In genomic region chr15:72758195-72758594, GRCh38 we compare ENCODE assay signal across 10 cellular contexts. TPM values are rescaled to one million over a fixed set of nuclear protein-coding genes. Genes with fewer than 3 reads are reported as not detected.
DNase-seq lines count a peak whose midpoint lies in the region; ATAC-seq and TF ChIP-seq lines count a peak whose summit lies in the region.
"Had no signal": no experiment of that assay in that cellular context is flagged by ENCODE, and none has a peak within 500 bp of the region (broad histone marks: within the 10 kb centered on the region; RNA-seq: fewer than 3 reads in every experiment).

No MANE protein-coding gene starts in this region.

- intact Hi-C loops in activated T-helper 2 cell treated with anti-CD3 and anti-CD28 coated beads, Interferon-gamma antibody, Interleukin-2, Interleukin-4, amounts not matched to agents 10 μg/mL and 5 μg/mL and 100 μg/mL, durations not matched to agents 14 hours and 24 hours and 36 hours (cut with micrococcal nuclease) = no loop called here

- peaks cover 6% of the 10 kb centered on the region for H3K4me1 ChIP-seq in smooth muscle cell (ENCODE audit: low read depth)

- H3K27me3 Mint-ChIP-seq in activated CD4-positive, alpha-beta memory T cell treated with anti-CD3 and anti-CD28 coated beads, Interleukin-2, amount 10 ng/mL, durations not matched to agents 7 days and 5 days = no peaks in the 10 kb centered on the region
- H3K27me3 Mint-ChIP-seq in activated T-helper 2 cell treated with anti-CD3 and anti-CD28 coated beads, Interferon-gamma antibody, Interleukin-2, Interleukin-4, amounts not matched to agents 10 μg/mL and 5 μg/mL and 100 μg/mL, durations not matched to agents 14 hours and 24 hours and 36 hours (ENCODE audit: low read depth) = no peaks in the 10 kb centered on the region
- H3K27me3 Mint-ChIP-seq: IgD-negative memory B cell had no signal

- TF ChIP-seq CTCF in HFF-Myc (IDR thresholded peaks at IDR 0.05; ENCODE audit: low read depth, low read length, missing control alignments) = no peak
- no peak for TF ChIP-seq CTCF in fibroblast of the aortic adventitia (IDR thresholded peaks at IDR 0.05; ENCODE audit: insufficient read depth, low read length)
- no peak for TF ChIP-seq CTCF in smooth muscle cell (IDR thresholded peaks at IDR 0.05; ENCODE audit: borderline replicate concordance, insufficient read depth, poor library complexity, severe bottlenecking)

- H3K36me3 Mint-ChIP-seq in activated CD4-positive, alpha-beta memory T cell treated with anti-CD3 and anti-CD28 coated beads, Interleukin-2, amount 10 ng/mL, durations not matched to agents 7 days and 5 days (ENCODE audit: low read depth) = peaks cover 91% of the 10 kb centered on the region
- H3K36me3 Mint-ChIP-seq in activated T-helper 2 cell treated with anti-CD3 and anti-CD28 coated beads, Interferon-gamma antibody, Interleukin-2, Interleukin-4, amounts not matched to agents 10 μg/mL and 5 μg/mL and 100 μg/mL, durations not matched to agents 14 hours and 24 hours and 36 hours (ENCODE audit: low read depth) = peaks cover 91% of the 10 kb centered on the region

- WGBS in smooth muscle cell (ENCODE audit: low lambda C conversion rate) = 18% methylated on average over 2 of the region's 2 CpGs

- POLR2A ChIA-PET in activated CD4-positive, alpha-beta memory T cell treated with anti-CD3 and anti-CD28 coated beads, Interleukin-2, amount 10 ng/mL, durations not matched to agents 7 days and 5 days (lab: Charles Lee) = interaction anchor here (1.0 kb wide), 1 partner anchor 36 kb away, joined by 3 read pairs; no protein-coding TSS in a partner anchor

- H3K4me1 Mint-ChIP-seq in activated CD4-positive, alpha-beta memory T cell treated with anti-CD3 and anti-CD28 coated beads, Interleukin-2, amount 10 ng/mL, durations not matched to agents 7 days and 5 days = peaks cover 28% of the 10 kb centered on the region
- H3K4me1 Mint-ChIP-seq in activated T-helper 2 cell treated with anti-CD3 and anti-CD28 coated beads, Interferon-gamma antibody, Interleukin-2, Interleukin-4, amounts not matched to agents 10 μg/mL and 5 μg/mL and 100 μg/mL, durations not matched to agents 14 hours and 24 hours and 36 hours (ENCODE audit: low read depth) = peaks cover 13% of the 10 kb centered on the region
- H3K4me1 Mint-ChIP-seq: IgD-negative memory B cell had no signal

- peak; percentile 16 for DNase-seq in HFF-Myc (ENCODE audit: extremely low read depth, low read depth)
- DNase-seq in activated CD4-positive, alpha-beta memory T cell treated with anti-CD3 and anti-CD28 coated beads, Interleukin-2, amount 10 ng/mL, durations not matched to agents 7 days and 5 days = no peak
- peak; percentile 97 for DNase-seq in fibroblast of the aortic adventitia (ENCODE audit: low read depth)
- DNase-seq in smooth muscle cell (lab: John Stamatoyannopoulos, UW; ENCODE audit: unreplicated experiment) = no peak
- no peak for DNase-seq in activated T-helper 2 cell treated with anti-CD3 and anti-CD28 coated beads, Interferon-gamma antibody, Interleukin-2, Interleukin-4, amounts not matched to agents 10 μg/mL and 5 μg/mL and 100 μg/mL, durations not matched to agents 14 hours and 24 hours and 36 hours (ENCODE audit: low spot score)
- DNase-seq: activated CD4-positive, alpha-beta T cell treated with anti-CD3 and anti-CD28 coated beads, Interleukin-2, amount 50 U/mL, for 4 hours; natural killer cell had no signal

- no peaks in the 10 kb centered on the region for H3K9me3 ChIP-seq in smooth muscle cell (replicated peaks; ENCODE audit: low read depth)

- peaks cover 9% of the 10 kb centered on the region for H4K20me1 ChIP-seq in smooth muscle cell (ENCODE audit: low read depth)

- H3K4me3 Mint-ChIP-seq in activated CD4-positive, alpha-beta memory T cell treated with anti-CD3 and anti-CD28 coated beads, Interleukin-2, amount 10 ng/mL, durations not matched to agents 7 days and 5 days = no peak overlapping the region
- H3K4me3 Mint-ChIP-seq in activated T-helper 2 cell treated with anti-CD3 and anti-CD28 coated beads, Interferon-gamma antibody, Interleukin-2, Interleukin-4, amounts not matched to agents 10 μg/mL and 5 μg/mL and 100 μg/mL, durations not matched to agents 14 hours and 24 hours and 36 hours (ENCODE audit: low read depth) = no peak overlapping the region
- H3K4me3 Mint-ChIP-seq: IgD-negative memory B cell, natural killer cell had no signal

- H3K27ac ChIP-seq in smooth muscle cell (ENCODE audit: low read depth) = peak overlapping the region; percentile 97

- no peak overlapping the region for H3K4me3 ChIP-seq in HFF-Myc (replicated peaks; ENCODE audit: low read depth, low read length)
- no peak overlapping the region for H3K4me3 ChIP-seq in fibroblast of the aortic adventitia (ENCODE audit: low read depth, low read length)
- H3K4me3 ChIP-seq in smooth muscle cell = no peak overlapping the region

- no peaks in the 10 kb centered on the region for H3K27me3 ChIP-seq in smooth muscle cell (ENCODE audit: low read depth)

- H3K79me2 ChIP-seq in smooth muscle cell (ENCODE audit: low read depth) = peaks cover under 1% of the 10 kb centered on the region

- peak overlapping the region; percentile 17 for H3K27ac Mint-ChIP-seq in activated CD4-positive, alpha-beta memory T cell treated with anti-CD3 and anti-CD28 coated beads, Interleukin-2, amount 10 ng/mL, durations not matched to agents 7 days and 5 days
- no peak overlapping the region for H3K27ac Mint-ChIP-seq in activated T-helper 2 cell treated with anti-CD3 and anti-CD28 coated beads, Interferon-gamma antibody, Interleukin-2, Interleukin-4, amounts not matched to agents 10 μg/mL and 5 μg/mL and 100 μg/mL, durations not matched to agents 14 hours and 24 hours and 36 hours

- H3K4me2 ChIP-seq in smooth muscle cell = peak overlapping the region; percentile 79

- no peak overlapping the region for H2AFZ ChIP-seq in smooth muscle cell (ENCODE audit: low read depth)

- peaks cover 15% of the 10 kb centered on the region for H3F3A ChIP-seq in smooth muscle cell (ENCODE audit: low read depth)

- CTCF ChIA-PET in activated CD4-positive, alpha-beta memory T cell treated with anti-CD3 and anti-CD28 coated beads, Interleukin-2, amount 10 ng/mL, durations not matched to agents 7 days and 5 days (lab: Charles Lee) = no interaction called here

- ATAC-seq in GM21447 (IDR thresholded peaks at IDR 0.05; ENCODE audit: unreplicated experiment) = no peak
- ATAC-seq in HG02623 (IDR thresholded peaks at IDR 0.05; ENCODE audit: unreplicated experiment) = no peak
- ATAC-seq: natural killer cell had no signal

- peaks cover 3% of the 10 kb centered on the region for H3K36me3 ChIP-seq in smooth muscle cell (ENCODE audit: low read depth)

- peak overlapping the region; percentile 77 for H3K9ac ChIP-seq in smooth muscle cell (ENCODE audit: low read depth)

- H3K9me3 Mint-ChIP-seq in activated CD4-positive, alpha-beta memory T cell treated with anti-CD3 and anti-CD28 coated beads, Interleukin-2, amount 10 ng/mL, durations not matched to agents 7 days and 5 days = no peaks in the 10 kb centered on the region
- H3K9me3 Mint-ChIP-seq in activated T-helper 2 cell treated with anti-CD3 and anti-CD28 coated beads, Interferon-gamma antibody, Interleukin-2, Interleukin-4, amounts not matched to agents 10 μg/mL and 5 μg/mL and 100 μg/mL, durations not matched to agents 14 hours and 24 hours and 36 hours = no peaks in the 10 kb centered on the region
- H3K9me3 Mint-ChIP-seq: IgD-negative memory B cell, natural killer cell had no signal

RNA-seq across cellular contexts. Expression of gene ADPGK, which starts 25.4 kb away (rescaled TPM):
- 10 to 100 TPM; 83.6 to 84.7 TPM for total RNA-seq in activated CD4-positive, alpha-beta memory T cell treated with anti-CD3 and anti-CD28 coated beads, Interleukin-2, amount 10 ng/mL, durations not matched to agents 7 days and 5 days
- total RNA-seq in fibroblast of the aortic adventitia (ENCODE audit: low replicate concordance) = 43.9 and 86.1 TPM in 2 replicates
- total RNA-seq in smooth muscle cell = 67.3 and 70.0 TPM in 2 replicates
- polyA plus RNA-seq in smooth muscle cell = 53.4 and 55.7 TPM in 2 replicates
- 84.1 and 95.0 TPM in 2 replicates for total RNA-seq in activated T-helper 2 cell treated with anti-CD3 and anti-CD28 coated beads, Interferon-gamma antibody, Interleukin-2, Interleukin-4, amounts not matched to agents 10 μg/mL and 5 μg/mL and 100 μg/mL, durations not matched to agents 14 hours and 24 hours and 36 hours

Comparison
In these comparisons a context has a peak if more than half of its experiments do, and no peak if none do; other contexts are left out.
1. DNase-seq: peak in HFF-Myc (single experiment) and fibroblast of the aortic adventitia (single experiment); none in activated CD4-positive, alpha-beta memory T cell treated with anti-CD3 and anti-CD28 coated beads, Interleukin-2, amount 10 ng/mL, durations not matched to agents 7 days and 5 days (single experiment), smooth muscle cell (single experiment) and activated T-helper 2 cell treated with anti-CD3 and anti-CD28 coated beads, Interferon-gamma antibody, Interleukin-2, Interleukin-4, amounts not matched to agents 10 μg/mL and 5 μg/mL and 100 μg/mL, durations not matched to agents 14 hours and 24 hours and 36 hours (single experiment).